ENCODE assay signal across 15 cellular contexts in genomic region chr2:168089200-168089599, GRCh38.
A peak's percentile ranks its signal among the peaks of the same experiment; 100 is the strongest.
DNase-seq lines count a peak whose midpoint lies in the region; ATAC-seq, FAIRE-seq and TF ChIP-seq lines count a peak whose summit lies in the region.
"Had no signal": no experiment of that assay in that cellular context is flagged by ENCODE, and none has a peak within 500 bp of the region (broad histone marks: within the 10 kb centered on the region; RNA-seq: fewer than 3 reads in every experiment).

No MANE protein-coding gene starts in this region.

- peak; percentile 3 for FAIRE-seq in A204.1 (lab: Jason Lieb, UNC)

- H3K9me3 ChIP-seq in gastrocnemius medialis, result no peaks in the 10 kb centered on the region

- H3K36me3 ChIP-seq in gastrocnemius medialis, result no peaks in the 10 kb centered on the region

- H3K4me3 Mint-ChIP-seq in T-helper 1 cell treated with Interleukin-12 subunit alpha and Interleukin-12 subunit beta and Interleukin-4 antibody, amounts not matched to agents 30 μg/mL and 1 μg/mL, for 36 hours, result no peak overlapping the region
- H3K4me3 Mint-ChIP-seq in activated CD4-positive, alpha-beta T cell treated with anti-CD3 and anti-CD28 coated beads for 36 hours, result no peak overlapping the region
- no peak overlapping the region for H3K4me3 Mint-ChIP-seq in type B pancreatic cell

- no peaks in the 10 kb centered on the region for H3K27me3 Mint-ChIP-seq in T-helper 1 cell treated with Interleukin-12 subunit alpha and Interleukin-12 subunit beta and Interleukin-4 antibody, amounts not matched to agents 30 μg/mL and 1 μg/mL, for 36 hours (ENCODE audit: low read depth)
- no peaks in the 10 kb centered on the region for H3K27me3 Mint-ChIP-seq in activated CD4-positive, alpha-beta T cell treated with anti-CD3 and anti-CD28 coated beads for 36 hours
- H3K27me3 Mint-ChIP-seq in type B pancreatic cell, result no peaks in the 10 kb centered on the region

- intact Hi-C loops in gastrocnemius medialis (cut with DNase I; ENCODE audit: low total_unique reads), result no loop called here
- intact Hi-C loops in activated CD4-positive, alpha-beta T cell treated with anti-CD3 and anti-CD28 coated beads for 36 hours (cut with DNase I, micrococcal nuclease), result no loop called here

- peaks cover 4% of the 10 kb centered on the region for H3K9me3 Mint-ChIP-seq in T-helper 1 cell treated with Interleukin-12 subunit alpha and Interleukin-12 subunit beta and Interleukin-4 antibody, amounts not matched to agents 30 μg/mL and 1 μg/mL, for 36 hours
- no peaks in the 10 kb centered on the region for H3K9me3 Mint-ChIP-seq in activated CD4-positive, alpha-beta T cell treated with anti-CD3 and anti-CD28 coated beads for 36 hours (ENCODE audit: low read depth)
- no peaks in the 10 kb centered on the region for H3K9me3 Mint-ChIP-seq in type B pancreatic cell

- H3K4me1 Mint-ChIP-seq in T-helper 1 cell treated with Interleukin-12 subunit alpha and Interleukin-12 subunit beta and Interleukin-4 antibody, amounts not matched to agents 30 μg/mL and 1 μg/mL, for 36 hours (ENCODE audit: low read depth), result peaks cover 18% of the 10 kb centered on the region
- peaks cover 20% of the 10 kb centered on the region for H3K4me1 Mint-ChIP-seq in activated CD4-positive, alpha-beta T cell treated with anti-CD3 and anti-CD28 coated beads for 36 hours
- H3K4me1 Mint-ChIP-seq in type B pancreatic cell (ENCODE audit: unreplicated experiment), result peaks cover 3% of the 10 kb centered on the region

- TF ChIP-seq CTCF in gastrocnemius medialis (IDR thresholded peaks at IDR 0.05 in 4 of 5, conservative IDR thresholded peaks at IDR 0.05 in 1 of 5) (no peak), type B pancreatic cell (conservative IDR thresholded peaks at IDR 0.05) (no peak)

- H3K36me3 Mint-ChIP-seq in T-helper 1 cell treated with Interleukin-12 subunit alpha and Interleukin-12 subunit beta and Interleukin-4 antibody, amounts not matched to agents 30 μg/mL and 1 μg/mL, for 36 hours (ENCODE audit: low read depth), result peaks cover 11% of the 10 kb centered on the region
- peaks cover 4% of the 10 kb centered on the region for H3K36me3 Mint-ChIP-seq in activated CD4-positive, alpha-beta T cell treated with anti-CD3 and anti-CD28 coated beads for 36 hours (ENCODE audit: low read depth)
- H3K36me3 Mint-ChIP-seq in type B pancreatic cell, result peaks cover 5% of the 10 kb centered on the region

- in situ Hi-C loops in gastrocnemius medialis (cut with MboI; ENCODE audit: low sequenced_read_pairs in 4 of 4), result no loop called here

- H3K4me3 ChIP-seq in gastrocnemius medialis, result no peak overlapping the region
- H3K4me3 ChIP-seq: BLaER1 had no signal

- peak; percentile 46 for ATAC-seq in GM18498 (IDR thresholded peaks at IDR 0.05; ENCODE audit: unreplicated experiment)
- peak; percentile 59 for ATAC-seq in HG02610 (IDR thresholded peaks at IDR 0.05; ENCODE audit: unreplicated experiment)
- ATAC-seq in gastrocnemius medialis, result no peak
- ATAC-seq in activated CD4-positive, alpha-beta T cell treated with anti-CD3 and anti-CD28 coated beads for 36 hours, result no peak

- POLR2A ChIA-PET in activated CD4-positive, alpha-beta T cell treated with anti-CD3 and anti-CD28 coated beads for 36 hours (lab: Charles Lee), result no interaction called here

- H3K27ac ChIP-seq in gastrocnemius medialis, result no peak overlapping the region
- H3K27ac ChIP-seq: BLaER1 had no signal

- no peaks in the 10 kb centered on the region for H3K4me1 ChIP-seq in gastrocnemius medialis

- TF ChIP-seq POLR2A in gastrocnemius medialis (IDR thresholded peaks at IDR 0.05), result no peak

- H3K27ac Mint-ChIP-seq in T-helper 1 cell treated with Interleukin-12 subunit alpha and Interleukin-12 subunit beta and Interleukin-4 antibody, amounts not matched to agents 30 μg/mL and 1 μg/mL, for 36 hours, result peak overlapping the region; percentile 76
- H3K27ac Mint-ChIP-seq in activated CD4-positive, alpha-beta T cell treated with anti-CD3 and anti-CD28 coated beads for 36 hours, result no peak overlapping the region
- H3K27ac Mint-ChIP-seq in type B pancreatic cell, result no peak overlapping the region

- no peaks in the 10 kb centered on the region for H3K27me3 ChIP-seq in gastrocnemius medialis
- H3K27me3 ChIP-seq: BLaER1 had no signal

- no peak for DNase-seq in NCI-H2107 (lab: John Stamatoyannopoulos, UW)
- no peak for DNase-seq in gastrocnemius medialis
- no peak for DNase-seq in activated CD4-positive, alpha-beta T cell treated with anti-CD3 and anti-CD28 coated beads for 36 hours
- no peak for DNase-seq in type B pancreatic cell (ENCODE audit: extremely low spot score, unreplicated experiment)
- DNase-seq: activated gamma-delta T cell; central memory CD4-positive, alpha-beta T cell; erythroblast; hippocampal formation; NCI-H526 treated with DMSO at 0.1 percent for 48 hours; occipital lobe had no signal

- CTCF ChIA-PET in activated CD4-positive, alpha-beta T cell treated with anti-CD3 and anti-CD28 coated beads for 36 hours (lab: Charles Lee), result no interaction called here

Comparison
In these comparisons a context has a peak if more than half of its experiments do, and no peak if none do; other contexts are left out.
1. ATAC-seq: peak in GM18498 (single experiment) and HG02610 (single experiment); none in gastrocnemius medialis (0 of 2) and activated CD4-positive, alpha-beta T cell treated with anti-CD3 and anti-CD28 coated beads for 36 hours (single experiment).